Comparison of ENCODE assay signal across 1 cellular context in the genomic region with DNA sequence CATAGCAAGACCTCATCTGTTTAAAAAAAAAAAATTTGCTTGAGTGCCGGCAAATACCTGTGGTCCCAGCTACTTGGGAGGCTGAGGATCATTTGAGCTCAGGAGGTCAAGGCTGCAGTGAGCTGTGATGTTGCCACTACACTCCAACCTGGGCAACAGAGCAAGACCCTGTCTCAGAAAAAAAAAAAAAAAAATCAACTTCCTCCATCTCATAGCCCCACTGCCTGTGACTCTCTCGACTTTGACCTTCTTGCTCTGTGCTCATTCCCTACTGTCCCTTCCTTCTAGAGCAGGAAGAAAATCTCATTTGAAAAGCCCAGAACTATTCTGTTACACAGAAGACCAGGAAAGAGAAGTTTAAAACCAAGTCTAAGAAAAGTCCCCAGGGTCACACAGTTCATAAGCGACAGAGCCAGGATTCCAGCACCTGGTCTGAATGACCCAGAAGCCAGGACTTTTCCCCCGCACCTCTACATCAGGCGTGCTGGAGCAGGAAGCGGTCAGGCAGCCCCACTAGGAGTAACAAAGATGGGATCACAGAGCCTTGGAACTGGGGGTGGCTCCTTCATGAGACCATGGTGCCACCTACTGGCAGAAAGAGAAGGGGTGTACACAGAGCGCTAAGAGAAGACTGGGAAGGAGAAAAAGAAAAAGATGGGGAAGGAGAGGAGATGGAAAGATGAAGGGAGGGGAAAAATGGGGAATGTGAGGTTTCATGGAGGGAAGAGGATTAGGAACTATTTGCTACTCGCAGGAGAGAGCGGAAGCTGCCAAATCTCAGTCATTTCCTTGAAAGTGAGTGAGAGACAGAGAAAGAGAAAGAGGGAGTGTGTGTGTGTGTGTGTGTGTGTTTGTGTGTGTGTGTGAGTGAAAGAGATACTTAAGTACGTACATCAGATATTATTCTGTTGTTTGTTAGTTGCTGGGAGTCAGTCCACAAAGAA.
TF ChIP-seq lines count a peak whose summit lies in the region.

No MANE protein-coding gene starts in this region.

TF ChIP-seq in K562, 482 proteins besides CTCF, POLR2A, EP300 and RAD21 (continues in another document):
- TF ChIP-seq, protein P1, sequence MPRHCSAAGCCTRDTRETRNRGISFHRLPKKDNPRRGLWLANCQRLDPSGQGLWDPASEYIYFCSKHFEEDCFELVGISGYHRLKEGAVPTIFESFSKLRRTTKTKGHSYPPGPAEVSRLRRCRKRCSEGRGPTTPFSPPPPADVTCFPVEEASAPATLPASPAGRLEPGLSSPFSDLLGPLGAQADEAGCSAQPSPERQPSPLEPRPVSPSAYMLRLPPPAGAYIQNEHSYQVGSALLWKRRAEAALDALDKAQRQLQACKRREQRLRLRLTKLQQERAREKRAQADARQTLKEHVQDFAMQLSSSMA (CRISPR knock-in tag; IDR thresholded peaks at IDR 0.05), result no peak
- TF ChIP-seq ETV5 (CRISPR knock-in tag; IDR thresholded peaks at IDR 0.05; ENCODE audit: low read depth) (no peak), POLR2AphosphoS5 (IDR thresholded peaks at IDR 0.05; ENCODE audit: control insufficient read depth, insufficient read depth, low read depth, low read length) (no peak), MAZ (CRISPR knock-in tag; conservative IDR thresholded peaks at IDR 0.05 in 1 of 2, IDR thresholded peaks at IDR 0.05 in 1 of 2) (peak; percentile 65 to 84; a peak in 3 of 4 replicates), HMG20B (CRISPR knock-in tag; IDR thresholded peaks at IDR 0.05) (no peak), PHB2 (IDR thresholded peaks at IDR 0.05; ENCODE audit: low read depth) (peak; percentile 80), ERF (CRISPR knock-in tag; IDR thresholded peaks at IDR 0.05) (no peak), GTF2F1 (IDR thresholded peaks at IDR 0.05; ENCODE audit: low read depth, low read length) (no peak), SMARCC2 (IDR thresholded peaks at IDR 0.05; ENCODE audit: low read depth) (0 out of 2 replicates have a peak, but pooled peaks have one; percentile 41), LARP7 (IDR thresholded peaks at IDR 0.05) (peak; percentile 99), KDM1A (IDR thresholded peaks at IDR 0.05) (no peak; a peak in 2 of 4 replicates), GATA2 (CRISPR knock-in tag; IDR thresholded peaks at IDR 0.05) (peak; percentile 58; the same call in 1 of the 2 replicates), RBM14 (IDR thresholded peaks at IDR 0.05; ENCODE audit: borderline replicate concordance, insufficient read depth, low read depth, low read length) (no peak), HDAC6 (IDR thresholded peaks at IDR 0.05; ENCODE audit: low read depth, low read length) (no peak), NBN (IDR thresholded peaks at IDR 0.05; ENCODE audit: low read depth) (peak; percentile 94), POLR2B (IDR thresholded peaks at IDR 0.05; ENCODE audit: low read depth, partially characterized antibody) (no peak), RB1 (IDR thresholded peaks at IDR 0.05; ENCODE audit: low read depth) (0 out of 2 replicates have a peak, but pooled peaks have one; percentile 4), MTA2 (IDR thresholded peaks at IDR 0.05; ENCODE audit: low read depth) (peak; percentile 41), RBBP5 (IDR thresholded peaks at IDR 0.05; ENCODE audit: borderline replicate concordance, insufficient read depth, low read length, poor library complexity, severe bottlenecking) (no peak)
- TF ChIP-seq, protein P2, sequence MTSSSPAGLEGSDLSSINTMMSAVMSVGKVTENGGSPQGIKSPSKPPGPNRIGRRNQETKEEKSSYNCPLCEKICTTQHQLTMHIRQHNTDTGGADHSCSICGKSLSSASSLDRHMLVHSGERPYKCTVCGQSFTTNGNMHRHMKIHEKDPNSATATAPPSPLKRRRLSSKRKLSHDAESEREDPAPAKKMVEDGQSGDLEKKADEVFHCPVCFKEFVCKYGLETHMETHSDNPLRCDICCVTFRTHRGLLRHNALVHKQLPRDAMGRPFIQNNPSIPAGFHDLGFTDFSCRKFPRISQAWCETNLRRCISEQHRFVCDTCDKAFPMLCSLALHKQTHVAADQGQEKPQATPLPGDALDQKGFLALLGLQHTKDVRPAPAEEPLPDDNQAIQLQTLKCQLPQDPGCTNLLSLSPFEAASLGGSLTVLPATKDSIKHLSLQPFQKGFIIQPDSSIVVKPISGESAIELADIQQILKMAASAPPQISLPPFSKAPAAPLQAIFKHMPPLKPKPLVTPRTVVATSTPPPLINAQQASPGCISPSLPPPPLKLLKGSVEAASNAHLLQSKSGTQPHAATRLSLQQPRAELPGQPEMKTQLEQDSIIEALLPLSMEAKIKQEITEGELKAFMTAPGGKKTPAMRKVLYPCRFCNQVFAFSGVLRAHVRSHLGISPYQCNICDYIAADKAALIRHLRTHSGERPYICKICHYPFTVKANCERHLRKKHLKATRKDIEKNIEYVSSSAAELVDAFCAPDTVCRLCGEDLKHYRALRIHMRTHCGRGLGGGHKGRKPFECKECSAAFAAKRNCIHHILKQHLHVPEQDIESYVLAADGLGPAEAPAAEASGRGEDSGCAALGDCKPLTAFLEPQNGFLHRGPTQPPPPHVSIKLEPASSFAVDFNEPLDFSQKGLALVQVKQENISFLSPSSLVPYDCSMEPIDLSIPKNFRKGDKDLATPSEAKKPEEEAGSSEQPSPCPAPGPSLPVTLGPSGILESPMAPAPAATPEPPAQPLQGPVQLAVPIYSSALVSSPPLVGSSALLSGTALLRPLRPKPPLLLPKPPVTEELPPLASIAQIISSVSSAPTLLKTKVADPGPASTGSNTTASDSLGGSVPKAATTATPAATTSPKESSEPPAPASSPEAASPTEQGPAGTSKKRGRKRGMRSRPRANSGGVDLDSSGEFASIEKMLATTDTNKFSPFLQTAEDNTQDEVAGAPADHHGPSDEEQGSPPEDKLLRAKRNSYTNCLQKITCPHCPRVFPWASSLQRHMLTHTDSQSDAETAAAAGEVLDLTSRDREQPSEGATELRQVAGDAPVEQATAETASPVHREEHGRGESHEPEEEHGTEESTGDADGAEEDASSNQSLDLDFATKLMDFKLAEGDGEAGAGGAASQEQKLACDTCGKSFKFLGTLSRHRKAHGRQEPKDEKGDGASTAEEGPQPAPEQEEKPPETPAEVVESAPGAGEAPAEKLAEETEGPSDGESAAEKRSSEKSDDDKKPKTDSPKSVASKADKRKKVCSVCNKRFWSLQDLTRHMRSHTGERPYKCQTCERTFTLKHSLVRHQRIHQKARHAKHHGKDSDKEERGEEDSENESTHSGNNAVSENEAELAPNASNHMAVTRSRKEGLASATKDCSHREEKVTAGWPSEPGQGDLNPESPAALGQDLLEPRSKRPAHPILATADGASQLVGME (CRISPR knock-in tag; IDR thresholded peaks at IDR 0.05), result peak; percentile 64; the same call in 1 of the 2 replicates
- TF ChIP-seq, protein P3, sequence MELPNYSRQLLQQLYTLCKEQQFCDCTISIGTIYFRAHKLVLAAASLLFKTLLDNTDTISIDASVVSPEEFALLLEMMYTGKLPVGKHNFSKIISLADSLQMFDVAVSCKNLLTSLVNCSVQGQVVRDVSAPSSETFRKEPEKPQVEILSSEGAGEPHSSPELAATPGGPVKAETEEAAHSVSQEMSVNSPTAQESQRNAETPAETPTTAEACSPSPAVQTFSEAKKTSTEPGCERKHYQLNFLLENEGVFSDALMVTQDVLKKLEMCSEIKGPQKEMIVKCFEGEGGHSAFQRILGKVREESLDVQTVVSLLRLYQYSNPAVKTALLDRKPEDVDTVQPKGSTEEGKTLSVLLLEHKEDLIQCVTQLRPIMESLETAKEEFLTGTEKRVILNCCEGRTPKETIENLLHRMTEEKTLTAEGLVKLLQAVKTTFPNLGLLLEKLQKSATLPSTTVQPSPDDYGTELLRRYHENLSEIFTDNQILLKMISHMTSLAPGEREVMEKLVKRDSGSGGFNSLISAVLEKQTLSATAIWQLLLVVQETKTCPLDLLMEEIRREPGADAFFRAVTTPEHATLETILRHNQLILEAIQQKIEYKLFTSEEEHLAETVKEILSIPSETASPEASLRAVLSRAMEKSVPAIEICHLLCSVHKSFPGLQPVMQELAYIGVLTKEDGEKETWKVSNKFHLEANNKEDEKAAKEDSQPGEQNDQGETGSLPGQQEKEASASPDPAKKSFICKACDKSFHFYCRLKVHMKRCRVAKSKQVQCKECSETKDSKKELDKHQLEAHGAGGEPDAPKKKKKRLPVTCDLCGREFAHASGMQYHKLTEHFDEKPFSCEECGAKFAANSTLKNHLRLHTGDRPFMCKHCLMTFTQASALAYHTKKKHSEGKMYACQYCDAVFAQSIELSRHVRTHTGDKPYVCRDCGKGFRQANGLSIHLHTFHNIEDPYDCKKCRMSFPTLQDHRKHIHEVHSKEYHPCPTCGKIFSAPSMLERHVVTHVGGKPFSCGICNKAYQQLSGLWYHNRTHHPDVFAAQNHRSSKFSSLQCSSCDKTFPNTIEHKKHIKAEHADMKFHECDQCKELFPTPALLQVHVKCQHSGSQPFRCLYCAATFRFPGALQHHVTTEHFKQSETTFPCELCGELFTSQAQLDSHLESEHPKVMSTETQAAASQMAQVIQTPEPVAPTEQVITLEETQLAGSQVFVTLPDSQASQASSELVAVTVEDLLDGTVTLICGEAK (IDR thresholded peaks at IDR 0.05), result peak; percentile 37; the same call in 1 of the 2 replicates
- TF ChIP-seq, protein P3 (CRISPR knock-in tag; IDR thresholded peaks at IDR 0.05), result no peak
- TF ChIP-seq, protein P4, sequence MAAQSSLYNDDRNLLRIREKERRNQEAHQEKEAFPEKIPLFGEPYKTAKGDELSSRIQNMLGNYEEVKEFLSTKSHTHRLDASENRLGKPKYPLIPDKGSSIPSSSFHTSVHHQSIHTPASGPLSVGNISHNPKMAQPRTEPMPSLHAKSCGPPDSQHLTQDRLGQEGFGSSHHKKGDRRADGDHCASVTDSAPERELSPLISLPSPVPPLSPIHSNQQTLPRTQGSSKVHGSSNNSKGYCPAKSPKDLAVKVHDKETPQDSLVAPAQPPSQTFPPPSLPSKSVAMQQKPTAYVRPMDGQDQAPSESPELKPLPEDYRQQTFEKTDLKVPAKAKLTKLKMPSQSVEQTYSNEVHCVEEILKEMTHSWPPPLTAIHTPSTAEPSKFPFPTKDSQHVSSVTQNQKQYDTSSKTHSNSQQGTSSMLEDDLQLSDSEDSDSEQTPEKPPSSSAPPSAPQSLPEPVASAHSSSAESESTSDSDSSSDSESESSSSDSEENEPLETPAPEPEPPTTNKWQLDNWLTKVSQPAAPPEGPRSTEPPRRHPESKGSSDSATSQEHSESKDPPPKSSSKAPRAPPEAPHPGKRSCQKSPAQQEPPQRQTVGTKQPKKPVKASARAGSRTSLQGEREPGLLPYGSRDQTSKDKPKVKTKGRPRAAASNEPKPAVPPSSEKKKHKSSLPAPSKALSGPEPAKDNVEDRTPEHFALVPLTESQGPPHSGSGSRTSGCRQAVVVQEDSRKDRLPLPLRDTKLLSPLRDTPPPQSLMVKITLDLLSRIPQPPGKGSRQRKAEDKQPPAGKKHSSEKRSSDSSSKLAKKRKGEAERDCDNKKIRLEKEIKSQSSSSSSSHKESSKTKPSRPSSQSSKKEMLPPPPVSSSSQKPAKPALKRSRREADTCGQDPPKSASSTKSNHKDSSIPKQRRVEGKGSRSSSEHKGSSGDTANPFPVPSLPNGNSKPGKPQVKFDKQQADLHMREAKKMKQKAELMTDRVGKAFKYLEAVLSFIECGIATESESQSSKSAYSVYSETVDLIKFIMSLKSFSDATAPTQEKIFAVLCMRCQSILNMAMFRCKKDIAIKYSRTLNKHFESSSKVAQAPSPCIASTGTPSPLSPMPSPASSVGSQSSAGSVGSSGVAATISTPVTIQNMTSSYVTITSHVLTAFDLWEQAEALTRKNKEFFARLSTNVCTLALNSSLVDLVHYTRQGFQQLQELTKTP (IDR thresholded peaks at IDR 0.05; ENCODE audit: low read depth in 1 of 2, partially characterized antibody in 2 of 2), result peak in 1 of 2 experiments; percentile 79
- TF ChIP-seq, protein P5, sequence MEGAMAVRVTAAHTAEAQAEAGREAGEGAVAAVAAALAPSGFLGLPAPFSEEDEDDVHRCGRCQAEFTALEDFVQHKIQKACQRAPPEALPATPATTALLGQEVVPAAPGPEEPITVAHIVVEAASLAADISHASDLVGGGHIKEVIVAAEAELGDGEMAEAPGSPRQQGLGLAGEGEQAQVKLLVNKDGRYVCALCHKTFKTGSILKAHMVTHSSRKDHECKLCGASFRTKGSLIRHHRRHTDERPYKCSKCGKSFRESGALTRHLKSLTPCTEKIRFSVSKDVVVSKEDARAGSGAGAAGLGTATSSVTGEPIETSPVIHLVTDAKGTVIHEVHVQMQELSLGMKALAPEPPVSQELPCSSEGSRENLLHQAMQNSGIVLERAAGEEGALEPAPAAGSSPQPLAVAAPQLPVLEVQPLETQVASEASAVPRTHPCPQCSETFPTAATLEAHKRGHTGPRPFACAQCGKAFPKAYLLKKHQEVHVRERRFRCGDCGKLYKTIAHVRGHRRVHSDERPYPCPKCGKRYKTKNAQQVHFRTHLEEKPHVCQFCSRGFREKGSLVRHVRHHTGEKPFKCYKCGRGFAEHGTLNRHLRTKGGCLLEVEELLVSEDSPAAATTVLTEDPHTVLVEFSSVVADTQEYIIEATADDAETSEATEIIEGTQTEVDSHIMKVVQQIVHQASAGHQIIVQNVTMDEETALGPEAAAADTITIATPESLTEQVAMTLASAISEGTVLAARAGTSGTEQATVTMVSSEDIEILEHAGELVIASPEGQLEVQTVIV (CRISPR knock-in tag; IDR thresholded peaks at IDR 0.05; ENCODE audit: borderline replicate concordance), result no peak
